Comparison of ENCODE assay signal across 17 cellular contexts in genomic region chr10:69648461-69648860, GRCh38. TPM values are rescaled to one million over a fixed set of nuclear protein-coding genes. Genes with fewer than 3 reads are reported as not detected.
DNase-seq lines count a peak whose midpoint lies in the region; ATAC-seq and TF ChIP-seq lines count a peak whose summit lies in the region.
"Had no signal": no experiment of that assay in that cellular context is flagged by ENCODE, and none has a peak within 500 bp of the region (broad histone marks: within the 10 kb centered on the region; RNA-seq: fewer than 3 reads in every experiment).

No MANE protein-coding gene starts in this region.

- 56 to 82% methylated on average over 5 of the region's 5 CpGs for WGBS in sigmoid colon, 2 donors

- intact Hi-C loops in cardiac septum (cut with DNase I) (no loop called here), sigmoid colon (cut with DNase I) (loop anchor here (10.0 kb wide), 1 partner anchor 156 kb away; the partner anchor contains the start of gene COL13A1)
- intact Hi-C loops in activated CD4-positive, alpha-beta memory T cell treated with anti-CD3 and anti-CD28 coated beads for 36 hours (cut with micrococcal nuclease), result loop anchor here (10.0 kb wide), 1 partner anchor 266 kb away; no protein-coding TSS in a partner anchor

- DNase-seq in cardiac muscle cell (ENCODE audit: low read depth in 1 of 2, low spot score in 1 of 2), result no peak
- no peak for DNase-seq in cardiac septum (ENCODE audit: low spot score)
- peak; percentile 17 for DNase-seq in sigmoid colon
- no peak for DNase-seq in erythroblast (lab: John Stamatoyannopoulos, UW)
- no peak for DNase-seq in activated CD4-positive, alpha-beta memory T cell treated with anti-CD3 and anti-CD28 coated beads for 36 hours
- no peak for DNase-seq in HUDEP-2 (lab: John Stamatoyannopoulos, UW; ENCODE audit: unreplicated experiment in 76 of 76)
- DNase-seq: 8988T; Calu3; CD8-positive, alpha-beta T cell; DMS79 treated with DMSO at 0.1 percent for 48 hours; GF-D8; HCEC 1CT had no signal

- no peak overlapping the region for H3K4me3 Mint-ChIP-seq in activated CD4-positive, alpha-beta memory T cell treated with anti-CD3 and anti-CD28 coated beads for 36 hours
- H3K4me3 Mint-ChIP-seq: CD8-positive, alpha-beta T cell; GM23338 had no signal

- CTCF ChIA-PET in activated CD4-positive, alpha-beta memory T cell treated with anti-CD3 and anti-CD28 coated beads for 36 hours (lab: Charles Lee), result interaction anchor here (0.6 to 7.9 kb wide), 2 partner anchors 69 to 133 kb away, joined by 3 to 89 read pairs; no protein-coding TSS in a partner anchor

- H3K9me3 Mint-ChIP-seq in activated CD4-positive, alpha-beta memory T cell treated with anti-CD3 and anti-CD28 coated beads for 36 hours, result peaks cover 4% of the 10 kb centered on the region
- H3K9me3 Mint-ChIP-seq: CD8-positive, alpha-beta T cell had no signal

- TF ChIP-seq CTCF in cardiac muscle cell (IDR thresholded peaks at IDR 0.05; ENCODE audit: low read depth, low read length), result no peak
- no peak for TF ChIP-seq CTCF in neural cell (IDR thresholded peaks at IDR 0.05; ENCODE audit: poor library complexity, severe bottlenecking)
- no peak for TF ChIP-seq CTCF in sigmoid colon (IDR thresholded peaks at IDR 0.05)

- H3K4me3 ChIP-seq in cardiac muscle cell, result no peak overlapping the region
- H3K4me3 ChIP-seq in neural cell (ENCODE audit: low read length), result no peak overlapping the region
- no peak overlapping the region for H3K4me3 ChIP-seq in sigmoid colon
- H3K4me3 ChIP-seq: BLaER1, GM23338 had no signal

- H3K36me3 ChIP-seq in cardiac muscle cell (no peaks in the 10 kb centered on the region), neural cell (ENCODE audit: insufficient read depth, low read length) (no peaks in the 10 kb centered on the region), sigmoid colon (no peaks in the 10 kb centered on the region)
- H3K36me3 ChIP-seq: BLaER1 had no signal

- peaks cover 4% of the 10 kb centered on the region for H3F3A ChIP-seq in neural cell (ENCODE audit: insufficient read depth, low read length, poor library complexity, severe bottlenecking)

- no peaks in the 10 kb centered on the region for H3K9me2 ChIP-seq in neural cell (ENCODE audit: insufficient read depth, low read length)

- H3K27me3 ChIP-seq in cardiac muscle cell (no peaks in the 10 kb centered on the region), neural cell (ENCODE audit: insufficient read depth, low read depth, low read length) (no peaks in the 10 kb centered on the region), sigmoid colon (peaks cover 0 to 4% (median 0%) of the 10 kb centered on the region in 3 donors)
- H3K27me3 ChIP-seq: BLaER1 had no signal

- no peaks in the 10 kb centered on the region for H3K36me3 Mint-ChIP-seq in activated CD4-positive, alpha-beta memory T cell treated with anti-CD3 and anti-CD28 coated beads for 36 hours
- H3K36me3 Mint-ChIP-seq: CD8-positive, alpha-beta T cell had no signal

- no peak overlapping the region for H3K9ac ChIP-seq in neural cell (ENCODE audit: low read length)
- H3K9ac ChIP-seq: BLaER1 had no signal

- no peak overlapping the region for H3K27ac Mint-ChIP-seq in activated CD4-positive, alpha-beta memory T cell treated with anti-CD3 and anti-CD28 coated beads for 36 hours
- H3K27ac Mint-ChIP-seq: CD8-positive, alpha-beta T cell; GM23338 had no signal

- ATAC-seq in HG02571 (IDR thresholded peaks at IDR 0.05; ENCODE audit: unreplicated experiment), result no peak
- ATAC-seq: CD8-positive, alpha-beta T cell; GM23338 had no signal

- no peak for TF ChIP-seq EP300 in neural cell (conservative IDR thresholded peaks at IDR 0.05; ENCODE audit: poor library complexity, severe bottlenecking)
- TF ChIP-seq EP300 in sigmoid colon (IDR thresholded peaks at IDR 0.05), result no peak

- no peak overlapping the region for H2AFZ ChIP-seq in neural cell (ENCODE audit: low read depth, low read length)
- H2AFZ ChIP-seq: GM23338 had no signal

- no peak overlapping the region for H3K4me2 ChIP-seq in neural cell (ENCODE audit: low read length)
- H3K4me2 ChIP-seq: BLaER1, GM23338 had no signal

- H3K27ac ChIP-seq in cardiac muscle cell (peak overlapping the region; percentile 31), neural cell (ENCODE audit: low read length) (peak overlapping the region; percentile 97), sigmoid colon (no peak overlapping the region)
- H3K27ac ChIP-seq: BLaER1, HL-60 had no signal

- POLR2A ChIA-PET in activated CD4-positive, alpha-beta memory T cell treated with anti-CD3 and anti-CD28 coated beads for 36 hours (lab: Charles Lee), result no interaction called here

- no peaks in the 10 kb centered on the region for H3K27me3 Mint-ChIP-seq in activated CD4-positive, alpha-beta memory T cell treated with anti-CD3 and anti-CD28 coated beads for 36 hours

- H4K20me1 ChIP-seq in neural cell (ENCODE audit: insufficient read depth), result no peaks in the 10 kb centered on the region
- H4K20me1 ChIP-seq: BLaER1 had no signal

- no peaks in the 10 kb centered on the region for H3K9me3 ChIP-seq in cardiac muscle cell (ENCODE audit: low read depth)
- H3K9me3 ChIP-seq in neural cell (ENCODE audit: low read length), result no peaks in the 10 kb centered on the region
- no peaks in the 10 kb centered on the region for H3K9me3 ChIP-seq in sigmoid colon

- peaks cover 16% of the 10 kb centered on the region for H3K4me1 Mint-ChIP-seq in activated CD4-positive, alpha-beta memory T cell treated with anti-CD3 and anti-CD28 coated beads for 36 hours (ENCODE audit: low read depth)

- no peak for TF ChIP-seq RAD21 in neural cell (conservative IDR thresholded peaks at IDR 0.05)

- no peaks in the 10 kb centered on the region for H3K79me2 ChIP-seq in neural cell (replicated peaks; ENCODE audit: insufficient read depth, low read length)

- H3K4me1 ChIP-seq in cardiac muscle cell (ENCODE audit: low read depth) (peaks cover 49% of the 10 kb centered on the region), sigmoid colon (no peaks in the 10 kb centered on the region)

- TF ChIP-seq POLR2A in sigmoid colon (IDR thresholded peaks at IDR 0.05), result no peak
- no peak for TF ChIP-seq POLR2A in erythroblast (IDR thresholded peaks at IDR 0.05; ENCODE audit: low read length)

TF ChIP-seq in neural cell, 6 proteins besides CTCF, POLR2A, EP300 and RAD21:
- TF ChIP-seq SMC3 (conservative IDR thresholded peaks at IDR 0.05; ENCODE audit: poor library complexity) (no peak), MXI1 (conservative IDR thresholded peaks at IDR 0.05; ENCODE audit: poor library complexity, severe bottlenecking) (no peak), TAF1 (IDR thresholded peaks at IDR 0.05; ENCODE audit: low read depth) (no peak)

RNA-seq across cellular contexts. Expression of gene FAM241B, which starts 18.4 kb away (rescaled TPM):
- total RNA-seq in cardiac muscle cell (8.5 and 13.7 TPM in 2 replicates), cardiac septum (5.7 TPM), sigmoid colon (1 to 10 TPM; 3.0 to 6.3 (median 3.5) TPM)
- polyA plus RNA-seq in cardiac muscle cell (42.4 and 45.3 TPM in 2 replicates), neural cell (135 TPM in 2 replicates), sigmoid colon (1 to 10 TPM; 2.5 to 6.9 (median 4.2) TPM)
- polyA minus RNA-seq in neural cell, result 43.6 and 50.5 TPM in 2 replicates
- total RNA-seq in activated CD4-positive, alpha-beta memory T cell treated with anti-CD3 and anti-CD28 coated beads for 36 hours, result 10 to 100 TPM; 10.9 to 11.8 TPM

Comparison
In these comparisons a context has a peak if more than half of its experiments do, and no peak if none do; other contexts are left out.
1. H3K27ac ChIP-seq: peak in cardiac muscle cell (single experiment) and neural cell (single experiment); none in sigmoid colon (0 of 4).